21 cellular contexts compared by ENCODE assay signal in genomic region chr17:15967706-15968399, GRCh38. TPM values are rescaled to one million over a fixed set of nuclear protein-coding genes. Genes with fewer than 3 reads are reported as not detected.
DNase-seq lines count a peak whose midpoint lies in the region; ATAC-seq and TF ChIP-seq lines count a peak whose summit lies in the region.
"Had no signal": no experiment of that assay in that cellular context is flagged by ENCODE, and none has a peak within 500 bp of the region (broad histone marks: within the 10 kb centered on the region; RNA-seq: fewer than 3 reads in every experiment).

No MANE protein-coding gene starts in this region.

- TF ChIP-seq CTCF in brain (conservative IDR thresholded peaks at IDR 0.05) (no peak), right lobe of liver (IDR thresholded peaks at IDR 0.05) (no peak), upper lobe of right lung (IDR thresholded peaks at IDR 0.05) (no peak)

- H3K27ac ChIP-seq in right lobe of liver (no peak overlapping the region), upper lobe of right lung (peak overlapping the region; percentile 76)
- H3K27ac ChIP-seq: tibial artery had no signal

- 71% methylated on average over 10 of the region's 11 CpGs for WGBS in right lobe of liver (ENCODE audit: insufficient coverage, low coverage, low lambda C conversion rate, missing lambda C conversion rate)

- H3K4me1 Mint-ChIP-seq in activated naive CD8-positive, alpha-beta T cell (ENCODE audit: low read depth), result peaks cover 31% of the 10 kb centered on the region
- peaks cover 35% of the 10 kb centered on the region for H3K4me1 Mint-ChIP-seq in activated naive CD8-positive, alpha-beta T cell treated with anti-CD3 and anti-CD28 coated beads for 36 hours
- H3K4me1 Mint-ChIP-seq in brain, result peaks cover 72% of the 10 kb centered on the region

- H3K4me3 ChIP-seq in right lobe of liver (no peak overlapping the region), upper lobe of right lung (no peak overlapping the region)
- H3K4me3 ChIP-seq: tibial artery had no signal

- H3K36me3 ChIP-seq in right lobe of liver (no peaks in the 10 kb centered on the region), upper lobe of right lung (no peaks in the 10 kb centered on the region)
- H3K36me3 ChIP-seq: BE2C, tibial artery had no signal

- H3K4me1 ChIP-seq in right lobe of liver, result peaks cover 0 to 7% (median 0%) of the 10 kb centered on the region in 4 donors
- peaks cover 23% of the 10 kb centered on the region for H3K4me1 ChIP-seq in upper lobe of right lung
- H3K4me1 ChIP-seq: BE2C, tibial artery had no signal

- H3K36me3 Mint-ChIP-seq in activated naive CD8-positive, alpha-beta T cell, result no peaks in the 10 kb centered on the region
- no peaks in the 10 kb centered on the region for H3K36me3 Mint-ChIP-seq in activated naive CD8-positive, alpha-beta T cell treated with anti-CD3 and anti-CD28 coated beads for 36 hours
- H3K36me3 Mint-ChIP-seq in brain, result no peaks in the 10 kb centered on the region
- H3K36me3 Mint-ChIP-seq: stimulated activated memory B cell treated with anti-CD40 and anti-IgM and Interleukin-4, amounts not matched to agents 10 μg/mL and 1 μg/mL and 100 μg/mL, for 72 hours had no signal

- H3K9me3 ChIP-seq in right lobe of liver (no peaks in the 10 kb centered on the region), upper lobe of right lung (no peaks in the 10 kb centered on the region)
- H3K9me3 ChIP-seq: BE2C, tibial artery had no signal

- peak; percentile 73 to 84 (median 77) for ATAC-seq in right lobe of liver
- ATAC-seq in upper lobe of right lung, result no peak
- ATAC-seq: stimulated activated memory B cell treated with anti-CD40 and anti-IgM and Interleukin-4, amounts not matched to agents 10 μg/mL and 1 μg/mL and 100 μg/mL, for 72 hours had no signal

- TF ChIP-seq POLR2A in right lobe of liver (IDR thresholded peaks at IDR 0.05), result no peak

- no peaks in the 10 kb centered on the region for H3K27me3 Mint-ChIP-seq in activated naive CD8-positive, alpha-beta T cell
- H3K27me3 Mint-ChIP-seq in activated naive CD8-positive, alpha-beta T cell treated with anti-CD3 and anti-CD28 coated beads for 36 hours, result no peaks in the 10 kb centered on the region
- H3K27me3 Mint-ChIP-seq in brain, result peaks cover 8% of the 10 kb centered on the region

- H3K27ac Mint-ChIP-seq in activated naive CD8-positive, alpha-beta T cell, result no peak overlapping the region
- no peak overlapping the region for H3K27ac Mint-ChIP-seq in activated naive CD8-positive, alpha-beta T cell treated with anti-CD3 and anti-CD28 coated beads for 36 hours
- peak overlapping the region; percentile 28 to 99 (median 96) for H3K27ac Mint-ChIP-seq in brain
- H3K27ac Mint-ChIP-seq: stimulated activated memory B cell treated with anti-CD40 and anti-IgM and Interleukin-4, amounts not matched to agents 10 μg/mL and 1 μg/mL and 100 μg/mL, for 72 hours had no signal

- H3K27me3 ChIP-seq in right lobe of liver, result no peaks in the 10 kb centered on the region
- no peaks in the 10 kb centered on the region for H3K27me3 ChIP-seq in upper lobe of right lung
- H3K27me3 ChIP-seq: BE2C had no signal

- DNase-seq in activated naive CD8-positive, alpha-beta T cell treated with anti-CD3 and anti-CD28 coated beads for 36 hours, result no peak
- DNase-seq in right lobe of liver (peak in 1 of 3 donors; percentile 77), upper lobe of right lung (no peak), NCI-H1930 (lab: John Stamatoyannopoulos, UW) (no peak), NCI-H510A (lab: John Stamatoyannopoulos, UW) (no peak), cerebellar cortex (ENCODE audit: low spot score) (no peak)
- DNase-seq: 8988T; activated CD4-positive, alpha-beta T cell treated with anti-CD3 and anti-CD28 coated beads for 4 hours; activated gamma-delta T cell; amniotic stem cell; BE2C; islet precursor cell; NCI-H2081 treated with DMSO at 0.1 percent for 48 hours; NCI-H524 treated with DMSO at 0.1 percent for 48 hours; retina; stimulated activated CD4-positive, alpha-beta T cell treated with anti-CD3 and anti-CD28 coated beads, Interleukin-15, amount 100 ng/mL, for 24 hours; tibial artery had no signal

- no peaks in the 10 kb centered on the region for H3K9me3 Mint-ChIP-seq in activated naive CD8-positive, alpha-beta T cell (ENCODE audit: low read depth)
- H3K9me3 Mint-ChIP-seq in activated naive CD8-positive, alpha-beta T cell treated with anti-CD3 and anti-CD28 coated beads for 36 hours, result no peaks in the 10 kb centered on the region
- no peaks in the 10 kb centered on the region for H3K9me3 Mint-ChIP-seq in brain
- H3K9me3 Mint-ChIP-seq: stimulated activated memory B cell treated with anti-CD40 and anti-IgM and Interleukin-4, amounts not matched to agents 10 μg/mL and 1 μg/mL and 100 μg/mL, for 72 hours had no signal

- intact Hi-C loops in right lobe of liver (cut with DNase I), result no loop called here
- intact Hi-C loops in upper lobe of right lung (cut with DNase I), result no loop called here

- peak overlapping the region; percentile 46 for H3K4me3 Mint-ChIP-seq in activated naive CD8-positive, alpha-beta T cell
- no peak overlapping the region for H3K4me3 Mint-ChIP-seq in activated naive CD8-positive, alpha-beta T cell treated with anti-CD3 and anti-CD28 coated beads for 36 hours
- peak overlapping the region in 4 of 5 experiments; percentile 9 to 31 (median 28) for H3K4me3 Mint-ChIP-seq in brain
- H3K4me3 Mint-ChIP-seq: stimulated activated memory B cell treated with anti-CD40 and anti-IgM and Interleukin-4, amounts not matched to agents 10 μg/mL and 1 μg/mL and 100 μg/mL, for 72 hours had no signal

RNA-seq across cellular contexts. Expression of gene ADORA2B, which starts 22.9 kb away (rescaled TPM):
- total RNA-seq in activated naive CD8-positive, alpha-beta T cell treated with anti-CD3 and anti-CD28 coated beads for 36 hours, result 1 to 10 TPM; 7.0 to 7.1 TPM
- 3.4 TPM for polyA plus RNA-seq in brain (ENCODE audit: insufficient read depth, low read depth, low replicate concordance)
- total RNA-seq in right lobe of liver (under 1 TPM in 5 of 6 experiments, not detected in 1; 0.16 to 0.62 (median 0.37) TPM), upper lobe of right lung (7.1 TPM)
- total RNA-seq: OCI-LY7 had no signal

RNA-seq across cellular contexts. Expression of gene ZSWIM7, which starts 31.7 kb away (rescaled TPM):
- 10 to 100 TPM; 10.8 to 13.4 TPM for total RNA-seq in activated naive CD8-positive, alpha-beta T cell treated with anti-CD3 and anti-CD28 coated beads for 36 hours
- 55.9 TPM for polyA plus RNA-seq in brain (ENCODE audit: insufficient read depth, low read depth, low replicate concordance)
- total RNA-seq in right lobe of liver, result 10 to 100 TPM; 10.6 to 21.8 (median 11.8) TPM
- total RNA-seq in upper lobe of right lung, result 27.4 TPM

RNA-seq across cellular contexts. Expression of gene TTC19, which starts 31.8 kb away (rescaled TPM):
- total RNA-seq in activated naive CD8-positive, alpha-beta T cell treated with anti-CD3 and anti-CD28 coated beads for 36 hours, result 10 to 100 TPM; 39.7 to 41.2 TPM
- polyA plus RNA-seq in brain (ENCODE audit: insufficient read depth, low read depth, low replicate concordance), result 35.8 TPM
- 10 to 100 TPM; 14.3 to 32.3 (median 19.9) TPM for total RNA-seq in right lobe of liver
- total RNA-seq in upper lobe of right lung, result 34.9 TPM

Comparison
In these comparisons a context has a peak if more than half of its experiments do, and no peak if none do; other contexts are left out.
1. H3K27ac Mint-ChIP-seq: peak in brain (5 of 5); none in activated naive CD8-positive, alpha-beta T cell (single experiment) and activated naive CD8-positive, alpha-beta T cell treated with anti-CD3 and anti-CD28 coated beads for 36 hours (single experiment).